19 cellular contexts compared by ENCODE assay signal in the genomic region with DNA sequence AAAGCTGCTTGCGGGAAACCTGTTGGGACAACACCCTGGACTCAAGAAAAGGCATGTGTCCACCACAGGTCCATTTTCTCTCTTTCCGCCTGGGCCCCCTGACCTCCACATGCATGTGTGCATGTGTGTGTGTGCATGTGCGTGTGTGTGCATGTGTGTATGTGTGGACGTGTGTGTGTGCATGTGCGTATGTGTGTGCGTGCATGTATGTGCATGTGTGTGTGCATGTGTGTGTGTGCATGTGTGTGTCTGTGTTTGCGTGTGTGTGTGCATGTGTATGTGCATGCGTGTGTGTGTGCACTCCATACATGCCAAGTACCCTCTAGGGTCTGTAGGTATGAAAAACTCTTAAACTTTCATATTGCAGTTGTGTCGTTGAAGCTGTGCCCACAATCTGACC. TPM values are rescaled to one million over a fixed set of nuclear protein-coding genes. Genes with fewer than 3 reads are reported as not detected.
"Had no signal": no experiment of that assay in that cellular context is flagged by ENCODE, and none has a peak within 500 bp of the region (broad histone marks: within the 10 kb centered on the region; RNA-seq: fewer than 3 reads in every experiment).

No MANE protein-coding gene starts in this region.

- H3K9me3 ChIP-seq: esophagus squamous epithelium, psoas muscle, sigmoid colon, testis had no signal

- H3K4me3 Mint-ChIP-seq: naive B cell; nephron; stimulated activated naive B cell treated with anti-CD40 and anti-IgM and Interleukin-4, amounts not matched to agents 10 μg/mL and 1 μg/mL and 100 μg/mL, for 72 hours; stimulated activated naive CD8-positive, alpha-beta T cell treated with anti-CD3 and anti-CD28 coated beads, Interleukin-15, amount 100 ng/mL, for 72 hours had no signal

- H3K27me3 ChIP-seq: sigmoid colon, testis, tibial nerve had no signal

- H3K36me3 ChIP-seq: sigmoid colon, tibial nerve had no signal

- H3K9me3 Mint-ChIP-seq: nephron; stimulated activated naive CD8-positive, alpha-beta T cell treated with anti-CD3 and anti-CD28 coated beads, Interleukin-15, amount 100 ng/mL, for 72 hours had no signal

- H3K27me3 Mint-ChIP-seq: naive B cell; stimulated activated naive B cell treated with anti-CD40 and anti-IgM and Interleukin-4, amounts not matched to agents 10 μg/mL and 1 μg/mL and 100 μg/mL, for 72 hours; stimulated activated naive CD8-positive, alpha-beta T cell treated with anti-CD3 and anti-CD28 coated beads, Interleukin-15, amount 100 ng/mL, for 72 hours had no signal

- DNase-seq: dermis blood vessel endothelial cell; esophagus squamous epithelium; foreskin fibroblast; left colon; left ventricle myocardium superior; mesendoderm; naive B cell; psoas muscle; retina; sigmoid colon; stimulated activated CD4-positive, alpha-beta T cell treated with anti-CD3 and anti-CD28 coated beads, Interleukin-2, amount 100 ng/mL, for 24 hours; stimulated activated CD4-positive, alpha-beta T cell treated with anti-CD3 and anti-CD28 coated beads, Interleukin-4, amount 100 ng/mL, for 4 hours; stimulated activated naive B cell treated with anti-CD40 and anti-IgM and Interleukin-4, amounts not matched to agents 10 μg/mL and 1 μg/mL and 100 μg/mL, for 72 hours; stimulated activated naive CD8-positive, alpha-beta T cell treated with anti-CD3 and anti-CD28 coated beads, Interleukin-15, amount 100 ng/mL, for 72 hours; testis had no signal

- H3K4me1 Mint-ChIP-seq: naive B cell; nephron; stimulated activated naive CD8-positive, alpha-beta T cell treated with anti-CD3 and anti-CD28 coated beads, Interleukin-15, amount 100 ng/mL, for 72 hours had no signal

- H3K4me3 ChIP-seq: esophagus squamous epithelium, lung, psoas muscle, sigmoid colon, skin epidermis, testis, tibial nerve had no signal

- H3K27ac Mint-ChIP-seq: nephron; stimulated activated naive B cell treated with anti-CD40 and anti-IgM and Interleukin-4, amounts not matched to agents 10 μg/mL and 1 μg/mL and 100 μg/mL, for 72 hours; stimulated activated naive CD8-positive, alpha-beta T cell treated with anti-CD3 and anti-CD28 coated beads, Interleukin-15, amount 100 ng/mL, for 72 hours had no signal

- H3K4me1 ChIP-seq: psoas muscle, testis, tibial nerve had no signal

- H3K27ac ChIP-seq: esophagus squamous epithelium, psoas muscle, sigmoid colon, skin epidermis, testis, tibial nerve had no signal

RNA-seq across cellular contexts. Expression of a gene that starts 16.3 kb away (rescaled TPM):
- total RNA-seq: dermis blood vessel endothelial cell, tibial nerve had no signal
